In genomic region chr10:96579133-96579532, GRCh38 we compare ENCODE assay signal across 1 cellular context.
TF ChIP-seq lines count a peak whose summit lies in the region.

No MANE protein-coding gene starts in this region.

TF ChIP-seq in K562, 482 proteins besides CTCF, POLR2A, EP300 and RAD21 (continued from another document):
- TF ChIP-seq, protein P1, sequence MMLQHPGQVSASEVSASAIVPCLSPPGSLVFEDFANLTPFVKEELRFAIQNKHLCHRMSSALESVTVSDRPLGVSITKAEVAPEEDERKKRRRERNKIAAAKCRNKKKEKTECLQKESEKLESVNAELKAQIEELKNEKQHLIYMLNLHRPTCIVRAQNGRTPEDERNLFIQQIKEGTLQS (IDR thresholded peaks at IDR 0.05), result no peak
- TF ChIP-seq, protein P1 (CRISPR knock-in tag; conservative IDR thresholded peaks at IDR 0.05), result no peak
- TF ChIP-seq ZNF316 (IDR thresholded peaks at IDR 0.05) (peak; percentile 51; the same call in 1 of the 2 replicates), PCBP2 (IDR thresholded peaks at IDR 0.05; ENCODE audit: low read depth, low read length, poor library complexity, severe bottlenecking) (no peak), CAMTA2 (CRISPR knock-in tag; conservative IDR thresholded peaks at IDR 0.05) (no peak), ERF (CRISPR knock-in tag; IDR thresholded peaks at IDR 0.05) (no peak)
- TF ChIP-seq, protein P2, sequence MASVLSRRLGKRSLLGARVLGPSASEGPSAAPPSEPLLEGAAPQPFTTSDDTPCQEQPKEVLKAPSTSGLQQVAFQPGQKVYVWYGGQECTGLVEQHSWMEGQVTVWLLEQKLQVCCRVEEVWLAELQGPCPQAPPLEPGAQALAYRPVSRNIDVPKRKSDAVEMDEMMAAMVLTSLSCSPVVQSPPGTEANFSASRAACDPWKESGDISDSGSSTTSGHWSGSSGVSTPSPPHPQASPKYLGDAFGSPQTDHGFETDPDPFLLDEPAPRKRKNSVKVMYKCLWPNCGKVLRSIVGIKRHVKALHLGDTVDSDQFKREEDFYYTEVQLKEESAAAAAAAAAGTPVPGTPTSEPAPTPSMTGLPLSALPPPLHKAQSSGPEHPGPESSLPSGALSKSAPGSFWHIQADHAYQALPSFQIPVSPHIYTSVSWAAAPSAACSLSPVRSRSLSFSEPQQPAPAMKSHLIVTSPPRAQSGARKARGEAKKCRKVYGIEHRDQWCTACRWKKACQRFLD (CRISPR knock-in tag; IDR thresholded peaks at IDR 0.05), result no peak
